In genomic region chr2:232874677-232875223, GRCh38 we compare ENCODE assay signal across 14 cellular contexts. TPM values are rescaled to one million over a fixed set of nuclear protein-coding genes. Genes with fewer than 3 reads are reported as not detected.
DNase-seq lines count a peak whose midpoint lies in the region; ATAC-seq and TF ChIP-seq lines count a peak whose summit lies in the region.
"Had no signal": no experiment of that assay in that cellular context is flagged by ENCODE, and none has a peak within 500 bp of the region (broad histone marks: within the 10 kb centered on the region; RNA-seq: fewer than 3 reads in every experiment).

No MANE protein-coding gene starts in this region.

- no peak for ATAC-seq in GM23338
- ATAC-seq in central memory CD8-positive, alpha-beta T cell (replicated peaks; ENCODE audit: extremely low read depth, poor library complexity, severe bottlenecking): no peak

- H3K27me3 Mint-ChIP-seq in GM23338 (ENCODE audit: insufficient read depth, low read depth, poor library complexity) (peaks cover 32% of the 10 kb centered on the region), nephron (ENCODE audit: low read depth) (peaks cover 35% of the 10 kb centered on the region)
- H3K27me3 Mint-ChIP-seq in central memory CD8-positive, alpha-beta T cell: peaks cover 29% of the 10 kb centered on the region

- no peaks in the 10 kb centered on the region for H3K9me2 ChIP-seq in GM23338 (ENCODE audit: insufficient read depth)

- no peak overlapping the region for H3K4me2 ChIP-seq in GM23338
- H3K4me2 ChIP-seq: BLaER1 had no signal

- H3K36me3 Mint-ChIP-seq in GM23338 (ENCODE audit: low read depth) (no peaks in the 10 kb centered on the region), nephron (ENCODE audit: low read depth) (no peaks in the 10 kb centered on the region)
- peaks cover 1% of the 10 kb centered on the region for H3K36me3 Mint-ChIP-seq in central memory CD8-positive, alpha-beta T cell (ENCODE audit: insufficient read depth)

- H3K4me3 Mint-ChIP-seq in GM23338 (peak overlapping the region; percentile 65), nephron (peak overlapping the region; percentile 66 to 72 (median 69))
- peak overlapping the region; percentile 67 for H3K4me3 Mint-ChIP-seq in central memory CD8-positive, alpha-beta T cell

- H3K79me2 ChIP-seq in GM23338 (replicated peaks; ENCODE audit: insufficient read depth): no peaks in the 10 kb centered on the region

- no peaks in the 10 kb centered on the region; the same call in 1 of the 2 replicates for H3K4me1 ChIP-seq in GM23338 (ENCODE audit: insufficient read depth)

- H3K4me1 Mint-ChIP-seq in GM23338: peaks cover 7% of the 10 kb centered on the region
- peaks cover 9% of the 10 kb centered on the region for H3K4me1 Mint-ChIP-seq in central memory CD8-positive, alpha-beta T cell
- no peaks in the 10 kb centered on the region for H3K4me1 Mint-ChIP-seq in nephron

- no peaks in the 10 kb centered on the region for H3F3A ChIP-seq in GM23338 (replicated peaks; ENCODE audit: low read depth)

- H3K9me3 Mint-ChIP-seq in GM23338 (no peaks in the 10 kb centered on the region), nephron (no peaks in the 10 kb centered on the region)
- no peaks in the 10 kb centered on the region for H3K9me3 Mint-ChIP-seq in central memory CD8-positive, alpha-beta T cell

- H3K27ac Mint-ChIP-seq in GM23338 (no peak overlapping the region), nephron (no peak overlapping the region)
- no peak overlapping the region for H3K27ac Mint-ChIP-seq in central memory CD8-positive, alpha-beta T cell (ENCODE audit: low read depth)

- no peaks in the 10 kb centered on the region for H4K20me1 ChIP-seq in GM23338 (replicated peaks; ENCODE audit: insufficient read depth)

- no peaks in the 10 kb centered on the region for H3K36me3 ChIP-seq in GM23338 (ENCODE audit: insufficient read depth)
- H3K36me3 ChIP-seq: BLaER1 had no signal

- H3K27me3 ChIP-seq in GM23338 (ENCODE audit: insufficient read depth): peaks cover 28% of the 10 kb centered on the region

- TF ChIP-seq CTCF in 22Rv1 (IDR thresholded peaks at IDR 0.05) (no peak), GM23338 (conservative IDR thresholded peaks at IDR 0.05; ENCODE audit: low read depth in 2 of 2) (no peak), nephron (IDR thresholded peaks at IDR 0.05; ENCODE audit: unreplicated experiment in 3 of 3) (no peak)

- H3K27ac ChIP-seq in 22Rv1: peak overlapping the region; percentile 77
- H3K27ac ChIP-seq in GM23338 (ENCODE audit: low read depth): no peak overlapping the region
- H3K27ac ChIP-seq: BLaER1, GM23248 had no signal

- DNase-seq in GM23338 (ENCODE audit: low spot score) (no peak), hepatic stellate cell (ENCODE audit: low spot score) (no peak), NCI-H1436 treated with DMSO at 0.1 percent for 48 hours (lab: John Stamatoyannopoulos, UW) (no peak), NCI-H1417 (lab: John Stamatoyannopoulos, UW) (no peak)
- no peak for DNase-seq in central memory CD8-positive, alpha-beta T cell (ENCODE audit: low spot score in 2 of 2)
- DNase-seq in stimulated activated CD4-positive, alpha-beta T cell treated with anti-CD3 and anti-CD28 coated beads, Interleukin-2, amount 100 ng/mL, for 24 hours: no peak
- DNase-seq: activated gamma-delta T cell, EL, GM23248, KG1, mesendoderm had no signal

- H3K4me3 ChIP-seq in GM23338: no peak overlapping the region
- H3K4me3 ChIP-seq: BLaER1, GM23248 had no signal

- H2AFZ ChIP-seq in GM23338: no peak overlapping the region
- H2AFZ ChIP-seq: GM23248 had no signal

TF ChIP-seq in GM23338, 12 proteins besides CTCF, POLR2A, EP300 and RAD21:
- TF ChIP-seq CREB1 (CRISPR knock-in tag; IDR thresholded peaks at IDR 0.05; ENCODE audit: low read depth) (no peak), ZNF114 (CRISPR knock-in tag; IDR thresholded peaks at IDR 0.05) (no peak), STAT1 (IDR thresholded peaks at IDR 0.05; ENCODE audit: unreplicated experiment) (no peak), NANOG (IDR thresholded peaks at IDR 0.05; ENCODE audit: borderline replicate concordance) (no peak)

RNA-seq across cellular contexts. Expression of gene SNORC, which starts 4.7 kb away (rescaled TPM):
- total RNA-seq in GM23338 (2014; rRNA removed; shearing (Covaris generic)): 0.62 and 0.80 TPM in 2 replicates
- polyA plus RNA-seq in GM23338 (2016; fragmentation: Nextera tagmentation; extraction: Ambion mirVana): 1.6 and 1.9 TPM in 2 replicates
- total RNA-seq: GM23248 had no signal
